In the genomic region with DNA sequence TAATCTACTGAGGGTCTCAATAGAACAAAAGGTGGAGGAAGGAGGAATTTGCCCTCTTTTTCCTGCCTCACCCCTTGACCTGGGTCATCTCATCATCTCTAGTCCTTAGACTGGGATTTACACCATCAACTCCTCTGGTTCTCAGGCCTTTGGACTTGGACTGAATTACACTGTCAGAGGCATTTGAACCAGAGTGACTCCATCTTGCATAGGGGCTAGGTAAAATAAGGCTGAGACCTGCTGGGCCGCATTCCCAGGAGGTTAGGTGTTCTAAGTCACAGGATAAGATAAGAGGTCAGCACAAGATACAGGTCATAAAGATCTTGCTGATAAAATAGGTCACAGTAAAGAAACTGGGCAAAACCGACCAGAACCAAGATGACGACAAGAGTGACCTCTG, we compare ENCODE assay signal across 1 cellular context.
A peak's percentile ranks its signal among the peaks of the same experiment; 100 is the strongest.
TF ChIP-seq lines count a peak whose summit lies in the region.

No MANE protein-coding gene starts in this region.

TF ChIP-seq in K562, 482 proteins besides CTCF, POLR2A, EP300 and RAD21 (continued from another document and continues in another):
- TF ChIP-seq ZNF551 (CRISPR knock-in tag; IDR thresholded peaks at IDR 0.05): no peak
- TF ChIP-seq, protein P1, sequence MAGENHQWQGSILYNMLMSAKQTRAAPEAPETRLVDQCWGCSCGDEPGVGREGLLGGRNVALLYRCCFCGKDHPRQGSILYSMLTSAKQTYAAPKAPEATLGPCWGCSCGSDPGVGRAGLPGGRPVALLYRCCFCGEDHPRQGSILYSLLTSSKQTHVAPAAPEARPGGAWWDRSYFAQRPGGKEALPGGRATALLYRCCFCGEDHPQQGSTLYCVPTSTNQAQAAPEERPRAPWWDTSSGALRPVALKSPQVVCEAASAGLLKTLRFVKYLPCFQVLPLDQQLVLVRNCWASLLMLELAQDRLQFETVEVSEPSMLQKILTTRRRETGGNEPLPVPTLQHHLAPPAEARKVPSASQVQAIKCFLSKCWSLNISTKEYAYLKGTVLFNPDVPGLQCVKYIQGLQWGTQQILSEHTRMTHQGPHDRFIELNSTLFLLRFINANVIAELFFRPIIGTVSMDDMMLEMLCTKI (IDR thresholded peaks at IDR 0.05; ENCODE audit: partially characterized antibody): no peak
- no peak for TF ChIP-seq MAFK (IDR thresholded peaks at IDR 0.05; ENCODE audit: low read length)
- no peak for TF ChIP-seq ZNF785 (CRISPR knock-in tag; IDR thresholded peaks at IDR 0.05)
- no peak for TF ChIP-seq BACH1 (tag; IDR thresholded peaks at IDR 0.05)
- peak; percentile 54; the same call in 1 of the 2 replicates for TF ChIP-seq DDX20 (tag; IDR thresholded peaks at IDR 0.05; ENCODE audit: low read depth)
- TF ChIP-seq CEBPG (CRISPR knock-in tag; IDR thresholded peaks at IDR 0.05): no peak
- no peak for TF ChIP-seq CEBPG (tag; conservative IDR thresholded peaks at IDR 0.05 in 1 of 2, IDR thresholded peaks at IDR 0.05 in 1 of 2)
- no peak for TF ChIP-seq ZNF57 (CRISPR knock-in tag; IDR thresholded peaks at IDR 0.05)
- no peak for TF ChIP-seq ATF7 (IDR thresholded peaks at IDR 0.05)
- no peak for TF ChIP-seq ZNF695 (CRISPR knock-in tag; IDR thresholded peaks at IDR 0.05)
- no peak for TF ChIP-seq RFX1 (IDR thresholded peaks at IDR 0.05)
- TF ChIP-seq KLF6 (CRISPR knock-in tag; IDR thresholded peaks at IDR 0.05; ENCODE audit: borderline replicate concordance): no peak
- no peak for TF ChIP-seq TSC22D4 (tag; IDR thresholded peaks at IDR 0.05)
- 0 out of 2 replicates have a peak, but pooled peaks have one; percentile 28 for TF ChIP-seq ETV1 (tag; conservative IDR thresholded peaks at IDR 0.05; ENCODE audit: low read depth)
- TF ChIP-seq, protein P2, sequence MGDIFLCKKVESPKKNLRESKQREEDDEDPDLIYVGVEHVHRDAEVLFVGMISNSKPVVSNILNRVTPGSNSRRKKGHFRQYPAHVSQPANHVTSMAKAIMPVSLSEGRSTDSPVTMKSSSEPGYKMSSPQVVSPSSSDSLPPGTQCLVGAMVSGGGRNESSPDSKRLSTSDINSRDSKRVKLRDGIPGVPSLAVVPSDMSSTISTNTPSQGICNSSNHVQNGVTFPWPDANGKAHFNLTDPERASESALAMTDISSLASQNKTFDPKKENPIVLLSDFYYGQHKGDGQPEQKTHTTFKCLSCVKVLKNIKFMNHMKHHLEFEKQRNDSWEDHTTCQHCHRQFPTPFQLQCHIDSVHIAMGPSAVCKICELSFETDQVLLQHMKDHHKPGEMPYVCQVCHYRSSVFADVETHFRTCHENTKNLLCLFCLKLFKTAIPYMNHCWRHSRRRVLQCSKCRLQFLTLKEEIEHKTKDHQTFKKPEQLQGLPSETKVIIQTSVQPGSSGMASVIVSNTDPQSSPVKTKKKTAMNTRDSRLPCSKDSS (IDR thresholded peaks at IDR 0.05; ENCODE audit: low read depth, partially characterized antibody): no peak
- TF ChIP-seq CSDE1 (IDR thresholded peaks at IDR 0.05): no peak
- TF ChIP-seq CHD1 (IDR thresholded peaks at IDR 0.05; ENCODE audit: low read length): no peak
- TF ChIP-seq ZSCAN29 (IDR thresholded peaks at IDR 0.05): no peak
- TF ChIP-seq CBFB (CRISPR knock-in tag; IDR thresholded peaks at IDR 0.05): no peak
- TF ChIP-seq, protein P3, sequence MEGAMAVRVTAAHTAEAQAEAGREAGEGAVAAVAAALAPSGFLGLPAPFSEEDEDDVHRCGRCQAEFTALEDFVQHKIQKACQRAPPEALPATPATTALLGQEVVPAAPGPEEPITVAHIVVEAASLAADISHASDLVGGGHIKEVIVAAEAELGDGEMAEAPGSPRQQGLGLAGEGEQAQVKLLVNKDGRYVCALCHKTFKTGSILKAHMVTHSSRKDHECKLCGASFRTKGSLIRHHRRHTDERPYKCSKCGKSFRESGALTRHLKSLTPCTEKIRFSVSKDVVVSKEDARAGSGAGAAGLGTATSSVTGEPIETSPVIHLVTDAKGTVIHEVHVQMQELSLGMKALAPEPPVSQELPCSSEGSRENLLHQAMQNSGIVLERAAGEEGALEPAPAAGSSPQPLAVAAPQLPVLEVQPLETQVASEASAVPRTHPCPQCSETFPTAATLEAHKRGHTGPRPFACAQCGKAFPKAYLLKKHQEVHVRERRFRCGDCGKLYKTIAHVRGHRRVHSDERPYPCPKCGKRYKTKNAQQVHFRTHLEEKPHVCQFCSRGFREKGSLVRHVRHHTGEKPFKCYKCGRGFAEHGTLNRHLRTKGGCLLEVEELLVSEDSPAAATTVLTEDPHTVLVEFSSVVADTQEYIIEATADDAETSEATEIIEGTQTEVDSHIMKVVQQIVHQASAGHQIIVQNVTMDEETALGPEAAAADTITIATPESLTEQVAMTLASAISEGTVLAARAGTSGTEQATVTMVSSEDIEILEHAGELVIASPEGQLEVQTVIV (CRISPR knock-in tag; IDR thresholded peaks at IDR 0.05; ENCODE audit: borderline replicate concordance): no peak
- TF ChIP-seq, protein P4, sequence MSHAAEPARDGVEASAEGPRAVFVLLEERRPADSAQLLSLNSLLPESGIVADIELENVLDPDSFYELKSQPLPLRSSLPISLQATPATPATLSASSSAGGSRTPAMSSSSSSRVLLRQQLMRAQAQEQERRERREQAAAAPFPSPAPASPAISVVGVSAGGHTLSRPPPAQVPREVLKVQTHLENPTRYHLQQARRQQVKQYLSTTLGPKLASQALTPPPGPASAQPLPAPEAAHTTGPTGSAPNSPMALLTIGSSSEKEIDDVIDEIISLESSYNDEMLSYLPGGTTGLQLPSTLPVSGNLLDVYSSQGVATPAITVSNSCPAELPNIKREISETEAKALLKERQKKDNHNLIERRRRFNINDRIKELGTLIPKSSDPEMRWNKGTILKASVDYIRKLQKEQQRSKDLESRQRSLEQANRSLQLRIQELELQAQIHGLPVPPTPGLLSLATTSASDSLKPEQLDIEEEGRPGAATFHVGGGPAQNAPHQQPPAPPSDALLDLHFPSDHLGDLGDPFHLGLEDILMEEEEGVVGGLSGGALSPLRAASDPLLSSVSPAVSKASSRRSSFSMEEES (CRISPR knock-in tag; IDR thresholded peaks at IDR 0.05): no peak
- no peak for TF ChIP-seq ZC3H8 (IDR thresholded peaks at IDR 0.05)
- no peak for TF ChIP-seq XRCC4 (IDR thresholded peaks at IDR 0.05; ENCODE audit: extremely low read depth, insufficient read depth, insufficient read length)
- no peak for TF ChIP-seq JUND (IDR thresholded peaks at IDR 0.05; ENCODE audit: borderline replicate concordance, low read depth, low read length)
- TF ChIP-seq JUND (tag; IDR thresholded peaks at IDR 0.05; ENCODE audit: borderline replicate concordance, low read depth, low read length): no peak
- TF ChIP-seq, protein P5, sequence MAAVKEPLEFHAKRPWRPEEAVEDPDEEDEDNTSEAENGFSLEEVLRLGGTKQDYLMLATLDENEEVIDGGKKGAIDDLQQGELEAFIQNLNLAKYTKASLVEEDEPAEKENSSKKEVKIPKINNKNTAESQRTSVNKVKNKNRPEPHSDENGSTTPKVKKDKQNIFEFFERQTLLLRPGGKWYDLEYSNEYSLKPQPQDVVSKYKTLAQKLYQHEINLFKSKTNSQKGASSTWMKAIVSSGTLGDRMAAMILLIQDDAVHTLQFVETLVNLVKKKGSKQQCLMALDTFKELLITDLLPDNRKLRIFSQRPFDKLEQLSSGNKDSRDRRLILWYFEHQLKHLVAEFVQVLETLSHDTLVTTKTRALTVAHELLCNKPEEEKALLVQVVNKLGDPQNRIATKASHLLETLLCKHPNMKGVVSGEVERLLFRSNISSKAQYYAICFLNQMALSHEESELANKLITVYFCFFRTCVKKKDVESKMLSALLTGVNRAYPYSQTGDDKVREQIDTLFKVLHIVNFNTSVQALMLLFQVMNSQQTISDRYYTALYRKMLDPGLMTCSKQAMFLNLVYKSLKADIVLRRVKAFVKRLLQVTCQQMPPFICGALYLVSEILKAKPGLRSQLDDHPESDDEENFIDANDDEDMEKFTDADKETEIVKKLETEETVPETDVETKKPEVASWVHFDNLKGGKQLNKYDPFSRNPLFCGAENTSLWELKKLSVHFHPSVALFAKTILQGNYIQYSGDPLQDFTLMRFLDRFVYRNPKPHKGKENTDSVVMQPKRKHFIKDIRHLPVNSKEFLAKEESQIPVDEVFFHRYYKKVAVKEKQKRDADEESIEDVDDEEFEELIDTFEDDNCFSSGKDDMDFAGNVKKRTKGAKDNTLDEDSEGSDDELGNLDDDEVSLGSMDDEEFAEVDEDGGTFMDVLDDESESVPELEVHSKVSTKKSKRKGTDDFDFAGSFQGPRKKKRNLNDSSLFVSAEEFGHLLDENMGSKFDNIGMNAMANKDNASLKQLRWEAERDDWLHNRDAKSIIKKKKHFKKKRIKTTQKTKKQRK (IDR thresholded peaks at IDR 0.05; ENCODE audit: borderline replicate concordance, low read depth, low read length): no peak
- TF ChIP-seq, protein P6, sequence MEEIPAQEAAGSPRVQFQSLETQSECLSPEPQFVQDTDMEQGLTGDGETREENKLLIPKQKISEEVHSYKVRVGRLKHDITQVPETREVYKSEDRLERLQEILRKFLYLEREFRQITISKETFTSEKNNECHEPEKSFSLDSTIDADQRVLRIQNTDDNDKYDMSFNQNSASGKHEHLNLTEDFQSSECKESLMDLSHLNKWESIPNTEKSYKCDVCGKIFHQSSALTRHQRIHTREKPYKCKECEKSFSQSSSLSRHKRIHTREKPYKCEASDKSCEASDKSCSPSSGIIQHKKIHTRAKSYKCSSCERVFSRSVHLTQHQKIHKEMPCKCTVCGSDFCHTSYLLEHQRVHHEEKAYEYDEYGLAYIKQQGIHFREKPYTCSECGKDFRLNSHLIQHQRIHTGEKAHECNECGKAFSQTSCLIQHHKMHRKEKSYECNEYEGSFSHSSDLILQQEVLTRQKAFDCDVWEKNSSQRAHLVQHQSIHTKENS (CRISPR knock-in tag; IDR thresholded peaks at IDR 0.05): no peak
- TF ChIP-seq, protein P7, sequence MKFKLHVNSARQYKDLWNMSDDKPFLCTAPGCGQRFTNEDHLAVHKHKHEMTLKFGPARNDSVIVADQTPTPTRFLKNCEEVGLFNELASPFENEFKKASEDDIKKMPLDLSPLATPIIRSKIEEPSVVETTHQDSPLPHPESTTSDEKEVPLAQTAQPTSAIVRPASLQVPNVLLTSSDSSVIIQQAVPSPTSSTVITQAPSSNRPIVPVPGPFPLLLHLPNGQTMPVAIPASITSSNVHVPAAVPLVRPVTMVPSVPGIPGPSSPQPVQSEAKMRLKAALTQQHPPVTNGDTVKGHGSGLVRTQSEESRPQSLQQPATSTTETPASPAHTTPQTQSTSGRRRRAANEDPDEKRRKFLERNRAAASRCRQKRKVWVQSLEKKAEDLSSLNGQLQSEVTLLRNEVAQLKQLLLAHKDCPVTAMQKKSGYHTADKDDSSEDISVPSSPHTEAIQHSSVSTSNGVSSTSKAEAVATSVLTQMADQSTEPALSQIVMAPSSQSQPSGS (CRISPR knock-in tag; IDR thresholded peaks at IDR 0.05): no peak
- no peak for TF ChIP-seq CREB1 (IDR thresholded peaks at IDR 0.05)
- TF ChIP-seq CREB1 (CRISPR knock-in tag; IDR thresholded peaks at IDR 0.05): no peak
- TF ChIP-seq ZNF175 (CRISPR knock-in tag; IDR thresholded peaks at IDR 0.05; ENCODE audit: low read depth): no peak
- TF ChIP-seq, protein P8, sequence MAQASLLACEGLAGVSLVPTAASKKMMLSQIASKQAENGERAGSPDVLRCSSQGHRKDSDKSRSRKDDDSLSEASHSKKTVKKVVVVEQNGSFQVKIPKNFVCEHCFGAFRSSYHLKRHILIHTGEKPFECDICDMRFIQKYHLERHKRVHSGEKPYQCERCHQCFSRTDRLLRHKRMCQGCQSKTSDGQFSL (CRISPR knock-in tag; IDR thresholded peaks at IDR 0.05): no peak
- TF ChIP-seq, protein P8 (tag; IDR thresholded peaks at IDR 0.05): peak in 1 of 2 experiments; percentile 91; a peak in 2 of 4 replicates
- TF ChIP-seq, protein P9, sequence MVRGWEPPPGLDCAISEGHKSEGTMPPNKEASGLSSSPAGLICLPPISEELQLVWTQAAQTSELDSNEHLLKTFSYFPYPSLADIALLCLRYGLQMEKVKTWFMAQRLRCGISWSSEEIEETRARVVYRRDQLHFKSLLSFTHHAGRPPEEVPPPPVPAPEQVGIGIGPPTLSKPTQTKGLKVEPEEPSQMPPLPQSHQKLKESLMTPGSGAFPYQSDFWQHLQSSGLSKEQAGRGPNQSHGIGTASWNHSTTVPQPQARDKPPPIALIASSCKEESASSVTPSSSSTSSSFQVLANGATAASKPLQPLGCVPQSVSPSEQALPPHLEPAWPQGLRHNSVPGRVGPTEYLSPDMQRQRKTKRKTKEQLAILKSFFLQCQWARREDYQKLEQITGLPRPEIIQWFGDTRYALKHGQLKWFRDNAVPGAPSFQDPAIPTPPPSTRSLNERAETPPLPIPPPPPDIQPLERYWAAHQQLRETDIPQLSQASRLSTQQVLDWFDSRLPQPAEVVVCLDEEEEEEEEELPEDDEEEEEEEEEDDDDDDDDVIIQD (CRISPR knock-in tag; IDR thresholded peaks at IDR 0.05): no peak
- TF ChIP-seq ATF1 (CRISPR knock-in tag; IDR thresholded peaks at IDR 0.05): no peak
- TF ChIP-seq ATF1 (tag; IDR thresholded peaks at IDR 0.05): no peak
- TF ChIP-seq, protein P10, sequence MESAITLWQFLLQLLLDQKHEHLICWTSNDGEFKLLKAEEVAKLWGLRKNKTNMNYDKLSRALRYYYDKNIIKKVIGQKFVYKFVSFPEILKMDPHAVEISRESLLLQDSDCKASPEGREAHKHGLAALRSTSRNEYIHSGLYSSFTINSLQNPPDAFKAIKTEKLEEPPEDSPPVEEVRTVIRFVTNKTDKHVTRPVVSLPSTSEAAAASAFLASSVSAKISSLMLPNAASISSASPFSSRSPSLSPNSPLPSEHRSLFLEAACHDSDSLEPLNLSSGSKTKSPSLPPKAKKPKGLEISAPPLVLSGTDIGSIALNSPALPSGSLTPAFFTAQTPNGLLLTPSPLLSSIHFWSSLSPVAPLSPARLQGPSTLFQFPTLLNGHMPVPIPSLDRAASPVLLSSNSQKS (CRISPR knock-in tag; IDR thresholded peaks at IDR 0.05): no peak
- TF ChIP-seq STAT5B (CRISPR knock-in tag; IDR thresholded peaks at IDR 0.05): no peak
- TF ChIP-seq KDM5B (IDR thresholded peaks at IDR 0.05; ENCODE audit: insufficient replicate concordance, low read depth, low read length): no peak
- TF ChIP-seq GATAD2B (IDR thresholded peaks at IDR 0.05; ENCODE audit: borderline replicate concordance): no peak
- no peak for TF ChIP-seq ZZZ3 (IDR thresholded peaks at IDR 0.05)
- TF ChIP-seq, protein P11, sequence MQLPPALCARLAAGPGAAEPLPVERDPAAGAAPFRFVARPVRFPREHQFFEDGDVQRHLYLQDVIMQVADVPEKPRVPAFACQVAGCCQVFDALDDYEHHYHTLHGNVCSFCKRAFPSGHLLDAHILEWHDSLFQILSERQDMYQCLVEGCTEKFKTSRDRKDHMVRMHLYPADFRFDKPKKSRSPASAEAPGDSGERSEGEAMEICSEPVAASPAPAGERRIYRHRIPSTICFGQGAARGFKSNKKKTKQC (CRISPR knock-in tag; IDR thresholded peaks at IDR 0.05): no peak
- TF ChIP-seq MYBL2 (IDR thresholded peaks at IDR 0.05; ENCODE audit: low read depth): no peak
- no peak for TF ChIP-seq MYBL2 (CRISPR knock-in tag; IDR thresholded peaks at IDR 0.05; ENCODE audit: borderline replicate concordance)
- no peak for TF ChIP-seq ZC3H4 (CRISPR knock-in tag; IDR thresholded peaks at IDR 0.05; ENCODE audit: borderline replicate concordance)
- no peak for TF ChIP-seq MIER1 (IDR thresholded peaks at IDR 0.05; ENCODE audit: low read depth)
- TF ChIP-seq, protein P12, sequence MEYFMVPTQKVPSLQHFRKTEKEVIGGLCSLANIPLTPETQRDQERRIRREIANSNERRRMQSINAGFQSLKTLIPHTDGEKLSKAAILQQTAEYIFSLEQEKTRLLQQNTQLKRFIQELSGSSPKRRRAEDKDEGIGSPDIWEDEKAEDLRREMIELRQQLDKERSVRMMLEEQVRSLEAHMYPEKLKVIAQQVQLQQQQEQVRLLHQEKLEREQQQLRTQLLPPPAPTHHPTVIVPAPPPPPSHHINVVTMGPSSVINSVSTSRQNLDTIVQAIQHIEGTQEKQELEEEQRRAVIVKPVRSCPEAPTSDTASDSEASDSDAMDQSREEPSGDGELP (CRISPR knock-in tag; IDR thresholded peaks at IDR 0.05; ENCODE audit: borderline replicate concordance): no peak
